11 cellular contexts compared by ENCODE assay signal in the genomic region with DNA sequence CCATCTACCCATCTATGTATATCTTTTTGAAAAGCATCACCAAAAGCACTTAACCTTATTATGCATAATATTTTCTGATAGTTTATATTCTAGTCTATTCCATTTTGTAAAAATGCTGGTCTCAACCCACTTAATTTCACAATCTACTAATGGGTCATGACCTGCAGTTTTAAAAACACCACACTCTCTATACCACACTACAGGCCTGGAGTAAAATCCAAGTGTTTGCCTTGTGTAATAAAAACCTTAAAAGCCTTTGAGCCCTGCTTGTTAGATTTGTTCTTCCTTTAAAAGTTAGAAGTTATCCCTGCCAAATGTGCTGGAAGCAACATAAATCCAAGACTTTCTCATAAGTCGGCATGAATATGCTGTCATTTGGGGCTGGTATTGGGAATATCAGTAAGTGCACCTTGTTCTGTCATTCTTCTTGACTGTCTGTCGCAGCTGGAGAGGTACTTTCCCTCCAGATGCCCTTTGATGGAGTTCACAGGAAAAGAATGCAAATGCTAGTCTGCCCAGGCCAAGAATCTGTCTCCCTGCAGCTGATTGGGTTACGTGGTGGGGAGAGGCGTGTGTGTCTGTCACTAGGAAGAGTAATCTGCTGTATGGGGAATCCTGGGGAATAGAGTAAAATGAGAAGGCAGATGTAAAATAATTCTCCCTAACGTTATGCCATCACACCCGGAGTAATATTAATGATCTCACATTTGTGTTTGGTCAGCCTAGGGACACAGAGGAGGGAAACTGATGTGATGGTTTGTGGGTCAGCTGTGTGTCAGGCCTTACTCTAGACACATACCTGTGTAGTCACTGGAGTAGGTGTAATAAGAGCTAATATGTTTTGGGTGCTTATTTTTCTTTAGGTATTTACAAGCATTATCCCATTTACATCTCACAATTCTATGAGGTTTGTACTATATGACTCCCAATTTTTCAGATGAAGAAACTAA.
DNase-seq lines count a peak whose midpoint lies in the region; ATAC-seq and TF ChIP-seq lines count a peak whose summit lies in the region.
"Had no signal": no experiment of that assay in that cellular context is flagged by ENCODE, and none has a peak within 500 bp of the region (broad histone marks: within the 10 kb centered on the region; RNA-seq: fewer than 3 reads in every experiment).

No MANE protein-coding gene starts in this region.

- no peak overlapping the region for H3K4me2 ChIP-seq in OCI-LY7 (ENCODE audit: low read length)

- ATAC-seq in omental fat pad (ENCODE audit: low FRiP score) (peak; percentile 88), HG03139 (IDR thresholded peaks at IDR 0.05; ENCODE audit: unreplicated experiment) (no peak), HG03342 (IDR thresholded peaks at IDR 0.05; ENCODE audit: unreplicated experiment) (no peak)
- ATAC-seq: left colon had no signal

- H4K20me1 ChIP-seq in OCI-LY7 (ENCODE audit: insufficient read depth, low read length), result no peaks in the 10 kb centered on the region

- no peaks in the 10 kb centered on the region for H3K9me3 ChIP-seq in OCI-LY7 (ENCODE audit: low read length)

- CTCF ChIA-PET in OCI-LY7 (lab: Charles Lee; ENCODE audit: unreplicated experiment), result no interaction called here

- no peaks in the 10 kb centered on the region for H3K9me2 ChIP-seq in OCI-LY7 (ENCODE audit: insufficient read depth, low read length)

- H3K4me1 ChIP-seq in OCI-LY7 (ENCODE audit: insufficient read depth, low read length, poor library complexity, severe bottlenecking), result no peaks in the 10 kb centered on the region

- POLR2A ChIA-PET in OCI-LY7 (lab: Charles Lee), result no interaction called here

- no peaks in the 10 kb centered on the region for H3K36me3 ChIP-seq in OCI-LY7 (ENCODE audit: insufficient read depth, low read length)

- no peaks in the 10 kb centered on the region for H3K79me2 ChIP-seq in OCI-LY7 (ENCODE audit: insufficient read depth, low read depth, low read length)

- H3K4me3 ChIP-seq in fibroblast of the aortic adventitia (ENCODE audit: low read depth, low read length) (no peak overlapping the region), OCI-LY7 (ENCODE audit: low read depth, low read length, poor library complexity, severe bottlenecking) (no peak overlapping the region)

- intact Hi-C loops in OCI-LY7 (cut with micrococcal nuclease; ENCODE audit: unreplicated experiment), result no loop called here

- TF ChIP-seq CTCF in fibroblast of the aortic adventitia (IDR thresholded peaks at IDR 0.05; ENCODE audit: insufficient read depth, low read length) (no peak), omental fat pad (IDR thresholded peaks at IDR 0.05) (no peak), OCI-LY7 (conservative IDR thresholded peaks at IDR 0.05; ENCODE audit: low read length) (no peak)

- no TSS peak for BruUV-seq in OCI-LY7 (replicated peaks; lab: Mats Ljungman, UMichigan)

- no peak overlapping the region for H2AFZ ChIP-seq in OCI-LY7 (ENCODE audit: low read length)

- peak; percentile 71 for DNase-seq in EH (ENCODE audit: low read depth)
- DNase-seq in NCI-H526 treated with DMSO at 0.1 percent for 48 hours (lab: John Stamatoyannopoulos, UW), result peak; percentile 1
- peak; percentile 63 for DNase-seq in fibroblast of the aortic adventitia (ENCODE audit: low read depth)
- DNase-seq in omental fat pad (ENCODE audit: low spot score), result no peak
- no peak for DNase-seq in foreskin melanocyte
- no peak for DNase-seq in OCI-LY7 (ENCODE audit: low spot score)
- DNase-seq: activated CD4-positive, alpha-beta T cell treated with anti-CD3 and anti-CD28 coated beads for 4 hours; C1 segment of cervical spinal cord; left colon had no signal

- H3K27ac ChIP-seq in OCI-LY7 (ENCODE audit: low read depth, low read length, poor library complexity, severe bottlenecking), result no peak overlapping the region

Comparison
In these comparisons a context has a peak if more than half of its experiments do, and no peak if none do; other contexts are left out.
1. DNase-seq: peak in EH (single experiment), NCI-H526 treated with DMSO at 0.1 percent for 48 hours (single experiment) and fibroblast of the aortic adventitia (single experiment); none in omental fat pad (single experiment), foreskin melanocyte (single experiment) and OCI-LY7 (single experiment).